8 cellular contexts compared by ENCODE assay signal in genomic region chr12:88142610-88142991, GRCh38. TPM values are rescaled to one million over a fixed set of nuclear protein-coding genes. Genes with fewer than 3 reads are reported as not detected.
DNase-seq lines count a peak whose midpoint lies in the region; ATAC-seq and TF ChIP-seq lines count a peak whose summit lies in the region.

No MANE protein-coding gene starts in this region.

- intact Hi-C loops in mucosa of descending colon (cut with DNase I, micrococcal nuclease): no loop called here

- H3K4me3 ChIP-seq in ectodermal cell (ENCODE audit: insufficient read depth, low read depth, low read length) (peak overlapping the region; percentile 70), mucosa of descending colon (peak overlapping the region; percentile 54)

- H3K36me3 ChIP-seq in ectodermal cell (ENCODE audit: control insufficient read depth, insufficient read depth, low read length): no peaks in the 10 kb centered on the region
- no peaks in the 10 kb centered on the region for H3K36me3 ChIP-seq in mucosa of descending colon (ENCODE audit: low read depth)

- no peak for TF ChIP-seq CTCF in mucosa of descending colon (IDR thresholded peaks at IDR 0.05)

- H3K4me1 ChIP-seq in ectodermal cell (ENCODE audit: control insufficient read depth, insufficient read depth, low read length) (peaks cover 14% of the 10 kb centered on the region), mucosa of descending colon (ENCODE audit: low read depth) (no peaks in the 10 kb centered on the region)

- H3K9me3 ChIP-seq in ectodermal cell (ENCODE audit: control insufficient read depth, low read length) (no peaks in the 10 kb centered on the region), mucosa of descending colon (no peaks in the 10 kb centered on the region)

- DNase-seq in NCI-H2171 treated with DMSO at 0.1 percent for 48 hours (lab: John Stamatoyannopoulos, UW): peak; percentile 58
- no peak for DNase-seq in NCI-H2171 (lab: John Stamatoyannopoulos, UW)
- DNase-seq in UCSD-AML1 (lab: John Stamatoyannopoulos, UW; ENCODE audit: unreplicated experiment): peak; percentile 40
- peak in 2 of 3 donors; percentile 55 to 57 for DNase-seq in mucosa of descending colon
- peak in 26 of 49 donors; percentile 1 to 54 (median 32) for DNase-seq in substantia nigra (lab: John Stamatoyannopoulos, UW)
- DNase-seq in NCI-H128 (lab: John Stamatoyannopoulos, UW; ENCODE audit: unreplicated experiment): no peak

- ATAC-seq in HG03354 (IDR thresholded peaks at IDR 0.05; ENCODE audit: poor library complexity, severe bottlenecking, unreplicated experiment): peak; percentile 4
- peak; percentile 10 for ATAC-seq in mucosa of descending colon

- 1% methylated on average over 18 of the region's 18 CpGs for WGBS in ectodermal cell, 2 experiments

- no peaks in the 10 kb centered on the region for H3K27me3 ChIP-seq in ectodermal cell (ENCODE audit: control insufficient read depth, insufficient read depth, low read length, poor library complexity, severe bottlenecking)

- H3K27ac ChIP-seq in ectodermal cell (ENCODE audit: insufficient read depth, low read depth, low read length, poor library complexity, severe bottlenecking) (no peak overlapping the region), substantia nigra (ENCODE audit: low read depth, low read length, poor library complexity, severe bottlenecking) (peak overlapping the region; percentile 79)

RNA-seq across cellular contexts. Expression of gene TMTC3, which starts 0.5 kb away (rescaled TPM):
- polyA plus RNA-seq in ectodermal cell (2013, experiment 1 of 4): 15.1 TPM
- 16.6 TPM for polyA plus RNA-seq in ectodermal cell (2013, experiment 2 of 4)
- 10.4 TPM for polyA plus RNA-seq in ectodermal cell (2013, experiment 3 of 4)
- polyA plus RNA-seq in ectodermal cell (2013, experiment 4 of 4): 10.8 TPM
- total RNA-seq in mucosa of descending colon: 10 to 100 TPM; 11.3 to 21.4 (median 15.8) TPM

RNA-seq across cellular contexts. Expression of gene CEP290, which starts 0.7 kb away (rescaled TPM):
- polyA plus RNA-seq in ectodermal cell (2013, experiment 1 of 4): 17.5 TPM
- 16.9 TPM for polyA plus RNA-seq in ectodermal cell (2013, experiment 2 of 4)
- polyA plus RNA-seq in ectodermal cell (2013, experiment 3 of 4): 13.2 TPM
- 17.4 TPM for polyA plus RNA-seq in ectodermal cell (2013, experiment 4 of 4)
- total RNA-seq in mucosa of descending colon: 10 to 100 TPM in 2 of 3 donors, 1 to 10 TPM in 1; 6.8 to 13.0 (median 12.1) TPM

Comparison
In these comparisons a context has a peak if more than half of its experiments do, and no peak if none do; other contexts are left out.
1. DNase-seq: peak in NCI-H2171 treated with DMSO at 0.1 percent for 48 hours (single experiment), UCSD-AML1 (single experiment), mucosa of descending colon (2 of 3) and substantia nigra (26 of 49); none in NCI-H2171 (single experiment) and NCI-H128 (single experiment).